8 cellular contexts compared by ENCODE assay signal in genomic region chr5:140107312-140108092, GRCh38. TPM values are rescaled to one million over a fixed set of nuclear protein-coding genes. Genes with fewer than 3 reads are reported as not detected.
DNase-seq lines count a peak whose midpoint lies in the region; ATAC-seq and TF ChIP-seq lines count a peak whose summit lies in the region.

No MANE protein-coding gene starts in this region.

- WGBS in H9 (ENCODE audit: extremely low coverage, insufficient read length, low lambda C conversion rate) = no CpG with 5 or more reads among the region's 88 CpGs
- WGBS in gastroesophageal sphincter (ENCODE audit: low coverage in 1 of 2), 2 donors = 0 to 1% methylated on average over 12 to 15 of the region's 88 CpGs
- 0% methylated on average over 46 of the region's 88 CpGs for WGBS in suprapubic skin

- no peak overlapping the region for H3T11ph ChIP-seq in H9 (ENCODE audit: low read length)

- peaks cover 36 to 37% of the 10 kb centered on the region in 2 experiments for H3K4me1 Mint-ChIP-seq in H9
- peaks cover 39% of the 10 kb centered on the region for H3K4me1 Mint-ChIP-seq in activated naive CD4-positive, alpha-beta T cell treated with anti-CD3 and anti-CD28 coated beads for 36 hours (ENCODE audit: low read depth)

- CTCF ChIA-PET in activated naive CD4-positive, alpha-beta T cell treated with anti-CD3 and anti-CD28 coated beads for 36 hours (lab: Charles Lee) = interaction anchor here (0.6 to 2.1 kb wide), 4 partner anchors 32 to 1065 kb away, joined by 3 to 7 read pairs (median 3); no protein-coding TSS in a partner anchor

- H2AFZ ChIP-seq in H9 (ENCODE audit: low read length) = no peak overlapping the region

- no peak overlapping the region for H3K18ac ChIP-seq in H9 (ENCODE audit: insufficient read length, low read depth, low read length)

- H3K4me2 ChIP-seq in H9 (ENCODE audit: insufficient read depth, insufficient read length, low read length) = peak overlapping the region; percentile 92

- H3K4me3 ChIP-seq in SJCRH30 (peak overlapping the region; percentile 64), gastroesophageal sphincter (peak overlapping the region; percentile 72 to 88), suprapubic skin (peak overlapping the region; percentile 71)

- ATAC-seq in gastroesophageal sphincter = peak; percentile 98

- no peaks in the 10 kb centered on the region for H4K20me1 ChIP-seq in H9 (ENCODE audit: control insufficient read depth, insufficient read depth, insufficient read length)

- no peak for TF ChIP-seq CTCF in H9 (conservative IDR thresholded peaks at IDR 0.05)
- peak in 3 of 4 experiments; percentile 31 to 39 (median 38) for TF ChIP-seq CTCF in gastroesophageal sphincter (IDR thresholded peaks at IDR 0.05)
- TF ChIP-seq CTCF in suprapubic skin (IDR thresholded peaks at IDR 0.05) = peak in 1 of 2 donors; percentile 14

- H3K79me2 ChIP-seq in H9 (ENCODE audit: insufficient read depth, low read length) = no peaks in the 10 kb centered on the region

- no peak overlapping the region for H3K23ac ChIP-seq in H9 (ENCODE audit: insufficient read length, low read depth, low read length)

- no peak overlapping the region for H2AK5ac ChIP-seq in H9 (ENCODE audit: insufficient read length, low read length)

- no peak overlapping the region for H2BK120ac ChIP-seq in H9 (ENCODE audit: low read depth, low read length, poor library complexity, severe bottlenecking)

- H3K4ac ChIP-seq in H9 (ENCODE audit: low read depth, low read length) = no peak overlapping the region

- no peak overlapping the region for H4K8ac ChIP-seq in H9 (replicated peaks; ENCODE audit: insufficient read length, low read depth, low read length)

- peaks cover 19% of the 10 kb centered on the region for H3K23me2 ChIP-seq in H9 (ENCODE audit: insufficient read length, low read depth, low read length, poor library complexity, severe bottlenecking)

- TF ChIP-seq EP300 in gastroesophageal sphincter (IDR thresholded peaks at IDR 0.05) = no peak
- TF ChIP-seq EP300 in suprapubic skin (IDR thresholded peaks at IDR 0.05) = no peak

- peak overlapping the region; percentile 83 to 93 for H3K4me3 Mint-ChIP-seq in H9
- H3K4me3 Mint-ChIP-seq in activated naive CD4-positive, alpha-beta T cell treated with anti-CD3 and anti-CD28 coated beads for 36 hours = peak overlapping the region; percentile 98

- H3K9me3 ChIP-seq in H9 (ENCODE audit: control insufficient read depth, low read depth, low read length) (no peaks in the 10 kb centered on the region), SJCRH30 (replicated peaks) (no peaks in the 10 kb centered on the region), gastroesophageal sphincter (no peaks in the 10 kb centered on the region), suprapubic skin (no peaks in the 10 kb centered on the region)

- H2BK20ac ChIP-seq in H9 (ENCODE audit: low read depth, low read length, poor library complexity, severe bottlenecking) = no peak overlapping the region

- H3K4me1 ChIP-seq in H9 (ENCODE audit: insufficient read depth, low read length) = peaks cover 5% of the 10 kb centered on the region; the same call in 1 of the 2 replicates
- peaks cover under 1% of the 10 kb centered on the region; the same call in 1 of the 2 replicates for H3K4me1 ChIP-seq in SJCRH30
- H3K4me1 ChIP-seq in gastroesophageal sphincter = peaks cover 3 to 59% (median 14%) of the 10 kb centered on the region in 3 donors
- H3K4me1 ChIP-seq in suprapubic skin = peaks cover 51% of the 10 kb centered on the region

- H3K36me3 Mint-ChIP-seq in H9 (ENCODE audit: insufficient read depth in 1 of 3, low read depth in 3 of 3) = no peaks in the 10 kb centered on the region
- H3K36me3 Mint-ChIP-seq in activated naive CD4-positive, alpha-beta T cell treated with anti-CD3 and anti-CD28 coated beads for 36 hours (ENCODE audit: low read depth) = no peaks in the 10 kb centered on the region

- peaks cover 42% of the 10 kb centered on the region for H3K27me3 ChIP-seq in H9 (ENCODE audit: insufficient read depth, low read length)
- H3K27me3 ChIP-seq in SJCRH30 = peaks cover 2% of the 10 kb centered on the region; the same call in 1 of the 2 replicates
- H3K27me3 ChIP-seq in gastroesophageal sphincter = no peaks in the 10 kb centered on the region
- no peaks in the 10 kb centered on the region for H3K27me3 ChIP-seq in suprapubic skin

- no peak overlapping the region for H3K56ac ChIP-seq in H9 (ENCODE audit: insufficient read length, low read depth, low read length)

- H3K27ac Mint-ChIP-seq in H9 = peak overlapping the region in 2 of 3 experiments; percentile 89 to 90; a peak in 3 of 7 replicates
- peak overlapping the region; percentile 91 for H3K27ac Mint-ChIP-seq in activated naive CD4-positive, alpha-beta T cell treated with anti-CD3 and anti-CD28 coated beads for 36 hours

- H2BK12ac ChIP-seq in H9 (ENCODE audit: insufficient read length, low read depth, low read length) = no peak overlapping the region

- no peak overlapping the region for H2BK5ac ChIP-seq in H9 (ENCODE audit: insufficient read length, low read length)

- no peak overlapping the region for H3K9ac ChIP-seq in H9 (ENCODE audit: extremely low read depth, insufficient read length, low read length)

- H3K27ac ChIP-seq in H9 (ENCODE audit: insufficient read length, low read depth, low read length) (no peak overlapping the region), SJCRH30 (peak overlapping the region; percentile 75), gastroesophageal sphincter (peak overlapping the region; percentile 93 to 99 (median 96)), suprapubic skin (peak overlapping the region; percentile 96)

- no peak overlapping the region for H3K14ac ChIP-seq in H9 (ENCODE audit: insufficient read depth, low read length)

- no peak overlapping the region for H4K5ac ChIP-seq in H9 (ENCODE audit: insufficient read length, low read depth, low read length)

- no peak overlapping the region for H2BK15ac ChIP-seq in H9 (ENCODE audit: low read depth, low read length)

- H3K27me3 Mint-ChIP-seq in H9 (ENCODE audit: low read depth) = peaks cover 89% of the 10 kb centered on the region
- H3K27me3 Mint-ChIP-seq in activated naive CD4-positive, alpha-beta T cell treated with anti-CD3 and anti-CD28 coated beads for 36 hours (ENCODE audit: low read depth) = no peaks in the 10 kb centered on the region

- H3K79me1 ChIP-seq in H9 (ENCODE audit: insufficient read depth, low read depth, low read length, poor library complexity, severe bottlenecking) = no peaks in the 10 kb centered on the region

- intact Hi-C loops in activated naive CD4-positive, alpha-beta T cell treated with anti-CD3 and anti-CD28 coated beads for 36 hours (cut with micrococcal nuclease) = loop anchor here (1.0 to 5.0 kb wide), 9 partner anchors 9 to 1355 kb away; partner anchors contain the start of genes ANKHD1, CTNNA1, CYSTM1 and MATR3

- TF ChIP-seq POLR2A in gastroesophageal sphincter (IDR thresholded peaks at IDR 0.05) (peak; percentile 84 to 89), suprapubic skin (IDR thresholded peaks at IDR 0.05) (peak; percentile 5 to 74)

- DNase-seq in GM03348 (ENCODE audit: low spot score) = peak; percentile 96
- peak; percentile 94 for DNase-seq in H9
- peak; percentile 89 for DNase-seq in M059J (ENCODE audit: low read depth)
- peak; percentile 93 to 94 for DNase-seq in SJCRH30
- peak; percentile 91 for DNase-seq in activated naive CD4-positive, alpha-beta T cell treated with anti-CD3 and anti-CD28 coated beads for 36 hours
- DNase-seq in nucleus accumbens (lab: John Stamatoyannopoulos, UW) = peak; percentile 30 to 94 (median 87)
- peak; percentile 92 to 96 for DNase-seq in suprapubic skin (ENCODE audit: low spot score in 2 of 2)

- no peak overlapping the region for H4K91ac ChIP-seq in H9 (ENCODE audit: insufficient read length, low read depth, low read length)

- H3K36me3 ChIP-seq in SJCRH30 (no peaks in the 10 kb centered on the region), gastroesophageal sphincter (no peaks in the 10 kb centered on the region), suprapubic skin (no peaks in the 10 kb centered on the region)

- no peaks in the 10 kb centered on the region; a peak in 1 of 5 replicates for H3K9me3 Mint-ChIP-seq in H9
- H3K9me3 Mint-ChIP-seq in activated naive CD4-positive, alpha-beta T cell treated with anti-CD3 and anti-CD28 coated beads for 36 hours = no peaks in the 10 kb centered on the region

RNA-seq across cellular contexts. Expression of gene PURA, which starts 6.4 kb away (rescaled TPM):
- total RNA-seq in H9 (2021) (3.3 and 3.6 TPM in 2 replicates), gastroesophageal sphincter (10 to 100 TPM; 38.0 to 61.0 (median 49.1) TPM), suprapubic skin (10 to 100 TPM; 12.5 to 31.8 (median 21.9) TPM)
- total RNA-seq in M059J (2014; rRNA removed; shearing (Covaris generic)) = 5.2 and 7.8 TPM in 2 replicates
- 8.3 and 10.0 TPM in 2 replicates for total RNA-seq in SJCRH30 (2014; rRNA removed; shearing (Covaris generic))
- total RNA-seq in activated naive CD4-positive, alpha-beta T cell treated with anti-CD3 and anti-CD28 coated beads for 36 hours = 10 to 100 TPM in 1 of 2 experiments, 1 to 10 TPM in 1; 9.0 to 10.3 TPM

RNA-seq across cellular contexts. Expression of gene IGIP, which starts 18.2 kb away (rescaled TPM):
- 0.52 and 0.53 TPM in 2 replicates for total RNA-seq in H9 (2021)
- total RNA-seq in M059J (2014; rRNA removed; shearing (Covaris generic)) = 1.6 and 1.8 TPM in 2 replicates
- 1.5 and 1.6 TPM in 2 replicates for total RNA-seq in SJCRH30 (2014; rRNA removed; shearing (Covaris generic))
- 1 to 10 TPM; 1.4 to 1.6 TPM for total RNA-seq in activated naive CD4-positive, alpha-beta T cell treated with anti-CD3 and anti-CD28 coated beads for 36 hours
- total RNA-seq in gastroesophageal sphincter = 10 to 100 TPM; 26.0 to 36.6 (median 28.7) TPM
- 10 to 100 TPM in 2 of 4 donors, 1 to 10 TPM in 2; 6.1 to 16.5 (median 11.6) TPM for total RNA-seq in suprapubic skin
